13 cellular contexts compared by ENCODE assay signal in genomic region chr15:57421110-57421509, GRCh38.
"Had no signal": no experiment of that assay in that cellular context is flagged by ENCODE, and none has a peak within 500 bp of the region (broad histone marks: within the 10 kb centered on the region; RNA-seq: fewer than 3 reads in every experiment).

No MANE protein-coding gene starts in this region.

- H3K4me1 Mint-ChIP-seq: activated naive CD4-positive, alpha-beta T cell treated with anti-CD3 and anti-CD28 coated beads, Interleukin-2, amount 50 U/mL, for 24 hours; stimulated activated memory B cell treated with anti-CD40 and anti-IgM and Interleukin-4, amounts not matched to agents 10 μg/mL and 1 μg/mL and 100 μg/mL, for 72 hours had no signal

- H3K4me1 ChIP-seq: SJSA1 had no signal

- ATAC-seq: left ventricle myocardium superior; stimulated activated memory B cell treated with anti-CD40 and anti-IgM and Interleukin-4, amounts not matched to agents 10 μg/mL and 1 μg/mL and 100 μg/mL, for 72 hours had no signal

- H3K4me3 ChIP-seq: adrenal gland, dorsolateral prefrontal cortex, SJSA1, tibial nerve had no signal

- H3K9me3 Mint-ChIP-seq: activated naive CD4-positive, alpha-beta T cell treated with anti-CD3 and anti-CD28 coated beads, Interleukin-2, amount 50 U/mL, for 24 hours had no signal

- H3K27ac ChIP-seq: adrenal gland, SJSA1, VCaP had no signal

- H3K27me3 Mint-ChIP-seq: activated naive CD4-positive, alpha-beta T cell treated with anti-CD3 and anti-CD28 coated beads, Interleukin-2, amount 50 U/mL, for 24 hours; stimulated activated memory B cell treated with anti-CD40 and anti-IgM and Interleukin-4, amounts not matched to agents 10 μg/mL and 1 μg/mL and 100 μg/mL, for 72 hours had no signal

- H3K36me3 Mint-ChIP-seq: activated naive CD4-positive, alpha-beta T cell treated with anti-CD3 and anti-CD28 coated beads, Interleukin-2, amount 50 U/mL, for 24 hours; stimulated activated memory B cell treated with anti-CD40 and anti-IgM and Interleukin-4, amounts not matched to agents 10 μg/mL and 1 μg/mL and 100 μg/mL, for 72 hours had no signal

- DNase-seq: activated CD4-positive, alpha-beta T cell treated with anti-CD3 and anti-CD28 coated beads, Interleukin-2, amount 50 U/mL, for 48 hours; activated T-cell treated with anti-CD3 and anti-CD28 coated beads, Interleukin-2, amount 50 U/mL, for 1 hour; adrenal gland; dorsolateral prefrontal cortex; hippocampal formation; kidney glomerular epithelial cell; left ventricle myocardium superior; midbrain had no signal

- H3K27ac Mint-ChIP-seq: activated naive CD4-positive, alpha-beta T cell treated with anti-CD3 and anti-CD28 coated beads, Interleukin-2, amount 50 U/mL, for 24 hours; stimulated activated memory B cell treated with anti-CD40 and anti-IgM and Interleukin-4, amounts not matched to agents 10 μg/mL and 1 μg/mL and 100 μg/mL, for 72 hours had no signal

- H3K36me3 ChIP-seq: adrenal gland, SJSA1, tibial nerve had no signal

- H3K9me3 ChIP-seq: adrenal gland, SJSA1, tibial nerve had no signal

- H3K27me3 ChIP-seq: adrenal gland, dorsolateral prefrontal cortex, SJSA1, tibial nerve had no signal

- H3K4me3 Mint-ChIP-seq: activated naive CD4-positive, alpha-beta T cell treated with anti-CD3 and anti-CD28 coated beads, Interleukin-2, amount 50 U/mL, for 24 hours; stimulated activated memory B cell treated with anti-CD40 and anti-IgM and Interleukin-4, amounts not matched to agents 10 μg/mL and 1 μg/mL and 100 μg/mL, for 72 hours had no signal
